ENCODE assay signal across 24 cellular contexts in the genomic region with DNA sequence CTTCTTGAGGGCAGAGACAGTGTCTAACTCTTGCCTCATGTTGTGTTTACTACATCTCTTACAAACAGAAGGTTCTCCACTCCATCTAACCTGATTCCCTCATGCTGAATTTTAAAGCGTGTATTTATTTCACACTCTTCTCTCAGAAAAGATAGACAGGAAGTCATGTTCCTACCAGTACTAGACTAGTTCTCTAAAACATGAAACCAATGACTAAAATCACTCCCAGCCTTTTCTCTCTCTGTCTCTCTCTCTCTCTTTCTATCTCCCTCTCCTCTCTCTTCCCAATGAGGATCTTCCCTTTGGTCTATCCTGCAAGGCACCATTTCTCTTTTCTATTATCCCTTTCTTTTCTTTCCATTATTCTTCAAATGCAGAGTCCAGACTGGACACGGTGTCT.
A peak's percentile ranks its signal among the peaks of the same experiment; 100 is the strongest.
DNase-seq lines count a peak whose midpoint lies in the region; ATAC-seq, FAIRE-seq and TF ChIP-seq lines count a peak whose summit lies in the region.
"Had no signal": no experiment of that assay in that cellular context is flagged by ENCODE, and none has a peak within 500 bp of the region (broad histone marks: within the 10 kb centered on the region; RNA-seq: fewer than 3 reads in every experiment).

No MANE protein-coding gene starts in this region.

- no peak for TF ChIP-seq POLR2A in GM12891 (IDR thresholded peaks at IDR 0.05; ENCODE audit: low read depth, low read length)

- FAIRE-seq in GM12891 (lab: Jason Lieb, UNC), result peak; percentile 45

- H3K27me3 Mint-ChIP-seq in effector memory CD8-positive, alpha-beta T cell, result no peaks in the 10 kb centered on the region

- DNase-seq in GM12891 (ENCODE audit: insufficient read length, low spot score) (no peak), MV-4-11 (lab: John Stamatoyannopoulos, UW) (peak; percentile 10), head of caudate nucleus (no peak), NCI-H1048 (lab: John Stamatoyannopoulos, UW) (no peak)
- no peak for DNase-seq in effector memory CD8-positive, alpha-beta T cell
- DNase-seq: 8988T; Caco-2; CD4-positive, alpha-beta memory T cell; DMS 273 treated with DMSO at 0.1 percent for 48 hours; DND-41; H9; HFFc6; KBM-7; MM.1S; NCI-H1105; NCI-H146; NCI-H2029; NCI-H2227 treated with DMSO at 0.1 percent for 48 hours; NCI-H510A; T-helper 1 cell had no signal

- H3K36me3 Mint-ChIP-seq in effector memory CD8-positive, alpha-beta T cell (ENCODE audit: insufficient read depth), result no peaks in the 10 kb centered on the region
- H3K36me3 Mint-ChIP-seq: CD4-positive, alpha-beta memory T cell had no signal

- intact Hi-C loops in head of caudate nucleus (cut with DNase I), result no loop called here

- H3K9me3 Mint-ChIP-seq in effector memory CD8-positive, alpha-beta T cell, result no peaks in the 10 kb centered on the region
- H3K9me3 Mint-ChIP-seq: H9 had no signal

- H3K4me1 Mint-ChIP-seq in effector memory CD8-positive, alpha-beta T cell (ENCODE audit: low read depth in 2 of 2), result no peaks in the 10 kb centered on the region
- H3K4me1 Mint-ChIP-seq: CD4-positive, alpha-beta memory T cell; H9 had no signal

- ATAC-seq in GM21367 (IDR thresholded peaks at IDR 0.05; ENCODE audit: unreplicated experiment) (peak; percentile 65), HG02852 (IDR thresholded peaks at IDR 0.05; ENCODE audit: unreplicated experiment) (peak; percentile 62), HG02623 (IDR thresholded peaks at IDR 0.05; ENCODE audit: unreplicated experiment) (no peak)
- no peak for ATAC-seq in effector memory CD8-positive, alpha-beta T cell (replicated peaks)
- ATAC-seq: Panc1 had no signal

- no peak overlapping the region for H3K27ac Mint-ChIP-seq in effector memory CD8-positive, alpha-beta T cell
- H3K27ac Mint-ChIP-seq: CD4-positive, alpha-beta memory T cell; H9; HFFc6 had no signal

- no peak overlapping the region for H3K4me3 Mint-ChIP-seq in effector memory CD8-positive, alpha-beta T cell
- H3K4me3 Mint-ChIP-seq: CD4-positive, alpha-beta memory T cell; H9; HFFc6 had no signal

TF ChIP-seq in GM12891, 5 proteins besides CTCF, POLR2A, EP300 and RAD21:
- TF ChIP-seq PAX5 (IDR thresholded peaks at IDR 0.05; ENCODE audit: insufficient read depth, low read length, severe bottlenecking), result no peak
- 0 out of 2 replicates have a peak, but pooled peaks have one; percentile 10 for TF ChIP-seq SPI1 (IDR thresholded peaks at IDR 0.05; ENCODE audit: low read depth, low read length)

Comparison
In these comparisons a context has a peak if more than half of its experiments do, and no peak if none do; other contexts are left out.
1. ATAC-seq: peak in GM21367 (single experiment) and HG02852 (single experiment); none in HG02623 (single experiment) and effector memory CD8-positive, alpha-beta T cell (single experiment).